8 cellular contexts compared by ENCODE assay signal in genomic region chr3:39147711-39148115, GRCh38. TPM values are rescaled to one million over a fixed set of nuclear protein-coding genes. Genes with fewer than 3 reads are reported as not detected.
DNase-seq lines count a peak whose midpoint lies in the region; ATAC-seq and TF ChIP-seq lines count a peak whose summit lies in the region.

No MANE protein-coding gene starts in this region.

- H2AFZ ChIP-seq in GM23248 (no peak overlapping the region; the same call in 1 of the 2 replicates), OCI-LY1 (ENCODE audit: low read length) (no peak overlapping the region)

- H3K4ac ChIP-seq in mesendoderm (ENCODE audit: low read depth, low read length) = peak overlapping the region; percentile 23

- H3K79me2 ChIP-seq in GM23248 (ENCODE audit: insufficient read depth) (peaks cover 85% of the 10 kb centered on the region), OCI-LY1 (ENCODE audit: insufficient read depth, low read length) (0 out of 2 replicates have a peak, but pooled peaks cover 4% of the 10 kb centered on the region), mesendoderm (ENCODE audit: control insufficient read depth, insufficient read depth, low read length) (peaks cover 58% of the 10 kb centered on the region)

- H3K4me3 ChIP-seq in GM12864 (ENCODE audit: low read depth, low read length) (peak overlapping the region; percentile 60), GM23248 (peak overlapping the region; percentile 48), OCI-LY1 (ENCODE audit: low read depth, low read length, poor library complexity, severe bottlenecking) (peak overlapping the region; percentile 55), body of pancreas (no peak overlapping the region), mesendoderm (ENCODE audit: low read length) (no peak overlapping the region), uterus (peak overlapping the region in 1 of 2 donors; percentile 3)

- no peak overlapping the region for H2BK15ac ChIP-seq in mesendoderm (replicated peaks; ENCODE audit: low read depth)

- peaks cover 68% of the 10 kb centered on the region for H3F3A ChIP-seq in GM23248 (ENCODE audit: insufficient read depth)
- no peaks in the 10 kb centered on the region for H3F3A ChIP-seq in OCI-LY1 (ENCODE audit: insufficient read depth, low read length)

- peak overlapping the region; percentile 80 for H3K56ac ChIP-seq in mesendoderm (ENCODE audit: low read length)

- intact Hi-C loops in body of pancreas (cut with DNase I) = loop anchor here (5.0 kb wide), 1 partner anchor 40 kb away; no protein-coding TSS in a partner anchor
- intact Hi-C loops in uterus (cut with DNase I; ENCODE audit: low total_unique reads) = no loop called here

- H3K36me3 ChIP-seq in GM23248 (ENCODE audit: low read depth) (peaks cover 27% of the 10 kb centered on the region), OCI-LY1 (ENCODE audit: insufficient read depth, low read length) (peaks cover 35% of the 10 kb centered on the region), body of pancreas (replicated peaks in 1 of 2; ENCODE audit: insufficient read depth in 1 of 2, low read depth in 2 of 2) (peaks cover 18 to 21% of the 10 kb centered on the region in 2 donors), mesendoderm (ENCODE audit: control insufficient read depth, insufficient read depth, low read length) (peaks cover 10% of the 10 kb centered on the region), uterus (no peaks in the 10 kb centered on the region)

- H3K9ac ChIP-seq in GM23248 = peak overlapping the region; percentile 98
- peak overlapping the region; percentile 67 for H3K9ac ChIP-seq in OCI-LY1 (ENCODE audit: low read length)
- peak overlapping the region; percentile 58 for H3K9ac ChIP-seq in mesendoderm (ENCODE audit: low read length)

- peak overlapping the region; percentile 23 for H3K18ac ChIP-seq in mesendoderm (ENCODE audit: low read length)

- no peak overlapping the region for H4K8ac ChIP-seq in mesendoderm (ENCODE audit: low read depth, low read length)

- no peak for ATAC-seq in body of pancreas
- no peak for ATAC-seq in HG02973 (IDR thresholded peaks at IDR 0.05; ENCODE audit: unreplicated experiment)

- no peak overlapping the region for H4K5ac ChIP-seq in mesendoderm (ENCODE audit: low read length)

- in situ Hi-C loops in GM23248 (cut with MboI) = no loop called here

- H3K27me3 ChIP-seq in GM23248 (replicated peaks; ENCODE audit: insufficient read depth) (no peaks in the 10 kb centered on the region), OCI-LY1 (ENCODE audit: insufficient read depth, low read length) (no peaks in the 10 kb centered on the region), body of pancreas (no peaks in the 10 kb centered on the region), mesendoderm (ENCODE audit: insufficient read depth, low read length, poor library complexity) (no peaks in the 10 kb centered on the region), uterus (no peaks in the 10 kb centered on the region)

- WGBS in GM23248 (ENCODE audit: low coverage in 1 of 2, low lambda C conversion rate in 2 of 2, missing lambda C conversion rate in 2 of 2), 2 experiments = 19 to 32% methylated on average over 3 to 4 of the region's 4 CpGs
- 23 to 26% methylated on average over 4 of the region's 4 CpGs for WGBS in body of pancreas, 2 donors
- no CpG with 5 or more reads among the region's 4 CpGs for WGBS in mesendoderm (ENCODE audit: extremely low coverage, insufficient coverage, low lambda C conversion rate)

- TF ChIP-seq CTCF in GM12864 (IDR thresholded peaks at IDR 0.05; ENCODE audit: low read depth, low read length, missing control alignments) = no peak
- no peak for TF ChIP-seq CTCF in OCI-LY1 (IDR thresholded peaks at IDR 0.05; ENCODE audit: low read length)
- no peak for TF ChIP-seq CTCF in body of pancreas (IDR thresholded peaks at IDR 0.05)
- no peak for TF ChIP-seq CTCF in uterus (IDR thresholded peaks at IDR 0.05)

- H2AK5ac ChIP-seq in mesendoderm (ENCODE audit: low read length) = peak overlapping the region; percentile 84

- H3K9me3 ChIP-seq in GM23248 (ENCODE audit: low read depth) (no peaks in the 10 kb centered on the region), OCI-LY1 (ENCODE audit: low read length) (no peaks in the 10 kb centered on the region), body of pancreas (no peaks in the 10 kb centered on the region), uterus (no peaks in the 10 kb centered on the region)

- H3K9me2 ChIP-seq in GM23248 (ENCODE audit: insufficient read depth) = no peaks in the 10 kb centered on the region
- no peaks in the 10 kb centered on the region for H3K9me2 ChIP-seq in OCI-LY1 (ENCODE audit: low read depth, low read length)

- DNase-seq in GM12864 (ENCODE audit: low read depth) (no peak), GM23248 (peak; percentile 49), body of pancreas (peak in 2 of 4 donors; percentile 34 to 59), mesendoderm (peak; percentile 77), uterus (no peak), NCI-H1092 treated with DMSO at 0.1 percent for 48 hours (lab: John Stamatoyannopoulos, UW) (no peak)

- H3K27ac ChIP-seq in GM23248 = peak overlapping the region; percentile 99
- peak overlapping the region; percentile 94 for H3K27ac ChIP-seq in OCI-LY1 (ENCODE audit: low read depth, low read length, poor library complexity, severe bottlenecking)
- H3K27ac ChIP-seq in body of pancreas = peak overlapping the region; percentile 33 to 100 (median 100)
- H3K27ac ChIP-seq in mesendoderm (ENCODE audit: low read depth, low read length) = peak overlapping the region; percentile 26
- H3K27ac ChIP-seq in uterus = peak overlapping the region; percentile 96 to 99

- H3K4me2 ChIP-seq in GM23248 (ENCODE audit: unreplicated experiment) (peak overlapping the region; percentile 88), OCI-LY1 (ENCODE audit: low read length) (peak overlapping the region; percentile 84), mesendoderm (ENCODE audit: low read length) (no peak overlapping the region)

- H2BK5ac ChIP-seq in mesendoderm (ENCODE audit: low read length) = peak overlapping the region; percentile 69

- TF ChIP-seq POLR2A in body of pancreas (IDR thresholded peaks at IDR 0.05) = no peak
- no peak for TF ChIP-seq POLR2A in uterus (IDR thresholded peaks at IDR 0.05)

- peaks cover 62% of the 10 kb centered on the region for H3K4me1 ChIP-seq in GM23248 (ENCODE audit: insufficient read depth)
- peaks cover 70% of the 10 kb centered on the region for H3K4me1 ChIP-seq in OCI-LY1 (ENCODE audit: insufficient read depth, low read length, severe bottlenecking)
- H3K4me1 ChIP-seq in body of pancreas = peaks cover 87% of the 10 kb centered on the region
- peaks cover 43% of the 10 kb centered on the region for H3K4me1 ChIP-seq in mesendoderm (ENCODE audit: control insufficient read depth, low read depth, low read length)
- peaks cover 29 to 43% of the 10 kb centered on the region in 2 donors for H3K4me1 ChIP-seq in uterus

- H2BK120ac ChIP-seq in mesendoderm (ENCODE audit: low read depth, low read length) = no peak overlapping the region

- no peak overlapping the region for H3K23ac ChIP-seq in mesendoderm (ENCODE audit: low read length)

- H4K20me1 ChIP-seq in GM23248 (ENCODE audit: insufficient read depth) = no peaks in the 10 kb centered on the region; the same call in 1 of the 2 replicates
- H4K20me1 ChIP-seq in OCI-LY1 (ENCODE audit: insufficient read depth, low read length) = no peaks in the 10 kb centered on the region

- H3K79me1 ChIP-seq in mesendoderm (ENCODE audit: low read length) = peaks cover 33% of the 10 kb centered on the region

RNA-seq across cellular contexts. Expression of gene CSRNP1, which starts 5.7 kb away (rescaled TPM):
- 22.5 and 23.1 TPM in 2 replicates for total RNA-seq in GM23248 (2014; rRNA removed; shearing (Covaris generic))
- polyA plus RNA-seq in GM23248 (2016; fragmentation: Nextera tagmentation; extraction: Ambion mirVana) = 14.2 and 16.4 TPM in 2 replicates
- total RNA-seq in body of pancreas = 10 to 100 TPM; 18.4 to 39.6 TPM
- polyA plus RNA-seq in mesendoderm (2013, experiment 1 of 2) = 13.7 TPM
- polyA plus RNA-seq in mesendoderm (2013, experiment 2 of 2) = 13.9 TPM
- total RNA-seq in uterus = 10 to 100 TPM; 23.6 to 79.7 (median 55.0) TPM

RNA-seq across cellular contexts. Expression of gene TTC21A, which starts 40.2 kb away (rescaled TPM):
- total RNA-seq in GM23248 (2014; rRNA removed; shearing (Covaris generic)) = 0.25 and 1.2 TPM in 2 replicates
- polyA plus RNA-seq in GM23248 (2016; fragmentation: Nextera tagmentation; extraction: Ambion mirVana) = 0.76 and 0.94 TPM in 2 replicates
- 10 to 100 TPM in 1 of 2 donors, 1 to 10 TPM in 1; 6.7 to 46.5 TPM for total RNA-seq in body of pancreas
- 0.44 TPM for polyA plus RNA-seq in mesendoderm (2013, experiment 1 of 2)
- polyA plus RNA-seq in mesendoderm (2013, experiment 2 of 2) = 0.39 TPM
- total RNA-seq in uterus = 10 to 100 TPM in 1 of 4 donors, 1 to 10 TPM in 3; 2.8 to 16.3 (median 6.1) TPM

RNA-seq across cellular contexts. Expression of gene GORASP1, which starts 40.3 kb away (rescaled TPM):
- total RNA-seq in GM23248 (2014; rRNA removed; shearing (Covaris generic)) = 63.8 and 184 TPM in 2 replicates
- polyA plus RNA-seq in GM23248 (2016; fragmentation: Nextera tagmentation; extraction: Ambion mirVana) = 32.7 and 33.1 TPM in 2 replicates
- total RNA-seq in body of pancreas (10 to 100 TPM; 38.4 to 53.1 TPM), uterus (10 to 100 TPM; 32.3 to 73.4 (median 47.5) TPM)
- 12.0 TPM for polyA plus RNA-seq in mesendoderm (2013, experiment 1 of 2)
- polyA plus RNA-seq in mesendoderm (2013, experiment 2 of 2) = 12.0 TPM

RNA-seq across cellular contexts. Expression of gene XIRP1, which starts 44.7 kb away (rescaled TPM):
- not detected in 2 replicates for total RNA-seq in GM23248 (2014; rRNA removed; shearing (Covaris generic))
- not detected in 2 replicates for polyA plus RNA-seq in GM23248 (2016; fragmentation: Nextera tagmentation; extraction: Ambion mirVana)
- total RNA-seq in body of pancreas (not detected), uterus (under 1 TPM in 2 of 4 donors, not detected in 2; 0.06 to 0.07 TPM)
- polyA plus RNA-seq in mesendoderm (2013, experiment 1 of 2) = 0.01 TPM
- polyA plus RNA-seq in mesendoderm (2013, experiment 2 of 2) = 0.03 TPM

Comparison
In these comparisons a context has a peak if more than half of its experiments do, and no peak if none do; other contexts are left out.
1. DNase-seq: peak in GM23248 (single experiment) and mesendoderm (single experiment); none in GM12864 (single experiment), uterus (0 of 2) and NCI-H1092 treated with DMSO at 0.1 percent for 48 hours (single experiment).
2. H3K4me3 ChIP-seq: peak in GM12864 (single experiment), GM23248 (single experiment) and OCI-LY1 (single experiment); none in body of pancreas (0 of 2) and mesendoderm (single experiment).
3. H3K27ac ChIP-seq: peak in every context shown above with its lines; median percentile 100 in body of pancreas; 99 in GM23248; 98 in uterus; 94 in OCI-LY1; 26 in mesendoderm.
4. Peak in every context shown above with its lines, with median percentiles within 50 percentile points of each other: H3K9ac ChIP-seq.